Comparison of ENCODE assay signal across 11 cellular contexts in genomic region chr17:21715877-21716276, GRCh38. TPM values are rescaled to one million over a fixed set of nuclear protein-coding genes. Genes with fewer than 3 reads are reported as not detected.
DNase-seq lines count a peak whose midpoint lies in the region; ATAC-seq, FAIRE-seq and TF ChIP-seq lines count a peak whose summit lies in the region.
"Not testable (repeated sequence)": the region's sequence is repeated elsewhere in the genome, so short reads cannot be mapped to it uniquely, and the experiment has no call there.
"Had no signal": no experiment of that assay in that cellular context is flagged by ENCODE, and none has a peak within 500 bp of the region (broad histone marks: within the 10 kb centered on the region; RNA-seq: fewer than 3 reads in every experiment).

No MANE protein-coding gene starts in this region.

- H3K79me1 ChIP-seq in IMR-90 (ENCODE audit: low read depth in 1 of 2, low read length in 2 of 2), result not testable (repeated sequence)

- in situ Hi-C loops in IMR-90 (cut with MboI; ENCODE audit: low sequenced_read_pairs), result not testable (repeated sequence)

- H3K23ac ChIP-seq in IMR-90 (ENCODE audit: low read depth, low read length), result not testable (repeated sequence)

- dilution Hi-C loops in IMR-90 (cut with HindIII; ENCODE audit: low sequenced_read_pairs, unreplicated experiment), result not testable (repeated sequence)

- not testable (repeated sequence) for H3K9me1 ChIP-seq in IMR-90 (ENCODE audit: insufficient read depth, low read length)

- H2BK20ac ChIP-seq in IMR-90 (ENCODE audit: low read depth, low read length), result not testable (repeated sequence)

- not testable (repeated sequence) for H4K20me1 ChIP-seq in IMR-90 (ENCODE audit: insufficient read depth, low read length)

- not testable (repeated sequence) for H4K5ac ChIP-seq in IMR-90 (ENCODE audit: low read depth, low read length)

- H2AK9ac ChIP-seq in IMR-90 (replicated peaks; ENCODE audit: low read depth, low read length, poor library complexity), result not testable (repeated sequence)

- not testable (repeated sequence) for H3K27me3 ChIP-seq in IMR-90 (ENCODE audit: control insufficient read depth, insufficient read depth, low read length); lung (ENCODE audit: control insufficient read depth, insufficient read depth)

- not testable (repeated sequence) for H2AFZ ChIP-seq in IMR-90 (replicated peaks; ENCODE audit: low read length, poor library complexity)

- H4K91ac ChIP-seq in IMR-90 (ENCODE audit: insufficient read depth, low read depth, low read length), result not testable (repeated sequence)

- intact Hi-C loops in IMR-90 (cut with micrococcal nuclease), result not testable (repeated sequence)

- TF ChIP-seq CTCF in IMR-90 (conservative IDR thresholded peaks at IDR 0.05; ENCODE audit: low read depth, low read length); fibroblast of mammary gland (conservative IDR thresholded peaks at IDR 0.05; ENCODE audit: control insufficient read depth, insufficient read depth, low read depth, low read length); lung (IDR thresholded peaks at IDR 0.05; ENCODE audit: control extremely low read depth, extremely low read depth): not testable (repeated sequence)

- CTCF ChIA-PET in IMR-90 (lab: Yijun Ruan, JAX), result not testable (repeated sequence)

- POLR2A ChIA-PET in IMR-90 (lab: Charles Lee; ENCODE audit: unreplicated experiment), result not testable (repeated sequence)

- H3K9ac ChIP-seq in IMR-90 (ENCODE audit: low read depth, low read length), result not testable (repeated sequence)

- WGBS in IMR-90 (ENCODE audit: extremely low coverage in 2 of 2, insufficient read length in 1 of 2), 2 experiments, result no CpG with 5 or more reads among the region's 3 CpGs
- 52 to 100% methylated on average over 1 to 2 of the region's 3 CpGs for WGBS in lung, 2 donors

- not testable (repeated sequence) for H3K4me1 ChIP-seq in IMR-90 (ENCODE audit: control insufficient read depth, insufficient read depth, low read length); lung (ENCODE audit: control insufficient read depth in 2 of 2, insufficient read depth in 2 of 2, low read length in 2 of 2)

- H3K4me3 ChIP-seq in IMR-90 (ENCODE audit: insufficient read depth, low read depth, low read length); fibroblast of mammary gland (ENCODE audit: control insufficient read depth, low read depth, low read length); lung: not testable (repeated sequence)

- H3K4ac ChIP-seq in IMR-90 (ENCODE audit: low read depth, low read length), result not testable (repeated sequence)

- not testable (repeated sequence) for H2BK5ac ChIP-seq in IMR-90 (ENCODE audit: low read depth, low read length, poor library complexity, severe bottlenecking)

- H2BK15ac ChIP-seq in IMR-90 (ENCODE audit: low read depth, low read length), result not testable (repeated sequence)

- not testable (repeated sequence) for H4K8ac ChIP-seq in IMR-90 (ENCODE audit: low read depth in 2 of 2, low read length in 2 of 2)

- DNase-seq in Daoy (ENCODE audit: low read depth) (peak; percentile 35), RCC 7860 (ENCODE audit: low spot score) (peak; percentile 45), fibroblast of mammary gland (ENCODE audit: low read depth) (peak; percentile 26), glomerular visceral epithelial cell (ENCODE audit: extremely low spot score) (peak; percentile 14)
- not testable (repeated sequence) for DNase-seq in IMR-90; lung (ENCODE audit: low spot score)

- BruUV-seq in IMR-90 (replicated peaks; lab: Mats Ljungman, UMichigan), result not testable (repeated sequence)

- not testable (repeated sequence) for H3K27ac ChIP-seq in IMR-90 (ENCODE audit: insufficient read depth, low read length); lung (ENCODE audit: low read depth in 1 of 2, low read length in 1 of 2)

- H3K18ac ChIP-seq in IMR-90 (ENCODE audit: low read depth, low read length), result not testable (repeated sequence)

- H3K36me3 ChIP-seq in IMR-90 (ENCODE audit: control insufficient read depth, insufficient read depth, low read length); lung (ENCODE audit: control insufficient read depth in 2 of 2, insufficient read depth in 2 of 2, low read length in 2 of 2): not testable (repeated sequence)

- not testable (repeated sequence) for TF ChIP-seq RAD21 in IMR-90 (IDR thresholded peaks at IDR 0.05; ENCODE audit: low read length)

- H2AK5ac ChIP-seq in IMR-90 (ENCODE audit: low read depth, low read length), result not testable (repeated sequence)

- FAIRE-seq in RCC 7860 (lab: Jason Lieb, UNC), result not testable (repeated sequence)

- H2BK120ac ChIP-seq in IMR-90 (ENCODE audit: low read depth, low read length), result not testable (repeated sequence)

- ATAC-seq in IMR-90 (ENCODE audit: low read depth), result peak; percentile 85
- peak; percentile 39 for ATAC-seq in lung (ENCODE audit: insufficient read depth, low FRiP score)

- not testable (repeated sequence) for H3K14ac ChIP-seq in IMR-90 (replicated peaks; ENCODE audit: low read depth, low read length)

- H3K4me2 ChIP-seq in IMR-90 (ENCODE audit: low read depth, low read length), result not testable (repeated sequence)

- TF ChIP-seq POLR2A in IMR-90 (IDR thresholded peaks at IDR 0.05; ENCODE audit: low read depth, low read length), result not testable (repeated sequence)

- H3K9me3 ChIP-seq in IMR-90 (ENCODE audit: control insufficient read depth, insufficient read depth, low read length); lung (ENCODE audit: control insufficient read depth in 2 of 2, insufficient read depth in 1 of 2, low read length in 1 of 2): not testable (repeated sequence)

- H3K56ac ChIP-seq in IMR-90 (ENCODE audit: extremely low read depth, insufficient read depth, low read length), result not testable (repeated sequence)

RNA-seq across cellular contexts. Expression of gene KCNJ18, which starts 23.6 kb away (rescaled TPM):
- total RNA-seq in Daoy (2014; rRNA removed; shearing (Covaris generic)), result not detected in 2 replicates
- not detected in 2 replicates for total RNA-seq in IMR-90 (2012; rRNA removed)
- polyA plus RNA-seq in IMR-90 (2012; rRNA removed), result not detected in 2 replicates
- polyA plus RNA-seq in IMR-90 (2012; cell fraction: cytosol; rRNA removed), result not detected in 2 replicates
- not detected in 2 replicates for polyA plus RNA-seq in IMR-90 (2012; cell fraction: nucleus; rRNA removed; ENCODE audit: low replicate concordance)
- not detected for total RNA-seq in lung
- not detected for polyA plus RNA-seq in lung
- total RNA-seq: CD4-positive, alpha-beta T cell; CD8-positive, alpha-beta memory T cell; G401; HFFc6 had no signal
- polyA plus RNA-seq: CD14-positive monocyte; CD8-positive, alpha-beta memory T cell had no signal
